34 cellular contexts compared by ENCODE assay signal in the genomic region with DNA sequence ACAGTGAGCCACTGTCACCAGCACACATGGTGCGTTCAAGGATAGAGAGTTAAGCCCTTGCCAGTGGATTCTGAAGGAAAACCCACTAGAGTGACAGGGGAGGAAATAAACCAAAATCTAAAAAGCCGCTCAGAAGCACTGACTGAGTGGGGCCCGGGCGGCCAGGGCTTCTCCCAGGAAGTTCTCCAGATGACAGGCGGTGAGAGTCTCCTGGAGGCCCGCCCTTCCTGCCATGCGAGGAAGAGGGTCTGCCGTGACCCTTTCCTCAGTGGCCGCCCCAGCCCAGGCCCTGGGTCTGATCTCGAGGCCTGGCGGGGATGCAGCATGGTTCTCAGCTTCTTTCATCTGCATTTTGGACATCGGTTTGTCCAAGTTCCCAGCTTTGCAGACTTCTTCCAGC. TPM values are rescaled to one million over a fixed set of nuclear protein-coding genes. Genes with fewer than 3 reads are reported as not detected.
"Had no signal": no experiment of that assay in that cellular context is flagged by ENCODE, and none has a peak within 500 bp of the region (broad histone marks: within the 10 kb centered on the region; RNA-seq: fewer than 3 reads in every experiment).

No MANE protein-coding gene starts in this region.

- DNase-seq: activated CD4-positive, alpha-beta memory T cell treated with anti-CD3 and anti-CD28 coated beads for 36 hours; activated CD4-positive, alpha-beta T cell treated with anti-CD3 and anti-CD28 coated beads for 36 hours; activated CD4-positive, alpha-beta T cell treated with anti-CD3 and anti-CD28 coated beads, Interleukin-2, amount 10 ng/mL, durations not matched to agents 24 days and 14 days; activated CD4-positive, CD25-positive, alpha-beta regulatory T cell; activated CD4-positive, CD25-positive, alpha-beta regulatory T cell treated with anti-CD3 and anti-CD28 coated beads, Interleukin-2, amount 50 U/mL, for 72 hours; activated CD8-positive, alpha-beta memory T cell treated with anti-CD3 and anti-CD28 coated beads, Interleukin-2, amount 10 ng/mL, durations not matched to agents 7 days and 5 days; activated CD8-positive, alpha-beta memory T cell treated with anti-CD3 and anti-CD28 coated beads, Interleukin-2, amount 50 U/mL, for 4 hours; activated CD8-positive, alpha-beta T cell treated with anti-CD3 and anti-CD28 coated beads, Interleukin-2, amount 10 ng/mL, durations not matched to agents 7 days and 5 days; activated effector memory CD4-positive, alpha-beta T cell treated with anti-CD3 and anti-CD28 coated beads, Interleukin-2, amount 50 U/mL, for 16 hours; activated naive CD4-positive, alpha-beta T cell treated with anti-CD3 and anti-CD28 coated beads for 36 hours; activated naive CD8-positive, alpha-beta T cell treated with anti-CD3 and anti-CD28 coated beads for 36 hours; activated naive CD8-positive, alpha-beta T cell treated with anti-CD3 and anti-CD28 coated beads, Interleukin-2, amount 50 U/mL, for 24 hours; activated T-cell treated with anti-CD3 and anti-CD28 coated beads, Interleukin-2, amount 50 U/mL, for 1 hour; activated T-cell treated with anti-CD3 and anti-CD28 coated beads, Interleukin-2, amount 50 U/mL, for 48 hours; adrenal gland; central memory CD4-positive, alpha-beta T cell; colonic mucosa; effector memory CD4-positive, alpha-beta T cell; endodermal cell; foreskin fibroblast; T-helper 1 cell; T-helper 17 cell; T1000 had no signal

- H3K4me3 ChIP-seq: adrenal gland, ascending aorta, breast epithelium, cardiac muscle cell, colonic mucosa had no signal

- ATAC-seq: activated CD4-positive, alpha-beta T cell treated with anti-CD3 and anti-CD28 coated beads for 36 hours; activated CD8-positive, alpha-beta memory T cell treated with anti-CD3 and anti-CD28 coated beads, Interleukin-2, amount 10 ng/mL, durations not matched to agents 7 days and 5 days; activated CD8-positive, alpha-beta T cell treated with anti-CD3 and anti-CD28 coated beads, Interleukin-2, amount 10 ng/mL, durations not matched to agents 7 days and 5 days; activated naive CD8-positive, alpha-beta T cell treated with anti-CD3 and anti-CD28 coated beads, Interleukin-2, amount 50 U/mL, for 24 hours; esophagus mucosa; T-helper 17 cell had no signal

- H3K9me3 ChIP-seq: adrenal gland, ascending aorta, breast epithelium, colonic mucosa had no signal

- H3K4me3 Mint-ChIP-seq: activated CD4-positive, alpha-beta memory T cell treated with anti-CD3 and anti-CD28 coated beads for 36 hours; activated CD4-positive, alpha-beta T cell treated with anti-CD3 and anti-CD28 coated beads for 36 hours; activated CD4-positive, alpha-beta T cell treated with anti-CD3 and anti-CD28 coated beads, Interleukin-2, amount 10 ng/mL, durations not matched to agents 24 days and 14 days; activated CD8-positive, alpha-beta memory T cell treated with anti-CD3 and anti-CD28 coated beads, Interleukin-2, amount 10 ng/mL, durations not matched to agents 7 days and 5 days; activated CD8-positive, alpha-beta T cell treated with anti-CD3 and anti-CD28 coated beads, Interleukin-2, amount 10 ng/mL, durations not matched to agents 7 days and 5 days; activated naive CD4-positive, alpha-beta T cell treated with anti-CD3 and anti-CD28 coated beads for 36 hours; activated naive CD4-positive, alpha-beta T cell treated with anti-CD3 and anti-CD28 coated beads, Interleukin-2, amount 50 U/mL, for 24 hours; activated naive CD8-positive, alpha-beta T cell treated with anti-CD3 and anti-CD28 coated beads for 36 hours; activated naive CD8-positive, alpha-beta T cell treated with anti-CD3 and anti-CD28 coated beads, Interleukin-2, amount 50 U/mL, for 24 hours; activated T-helper 1 cell treated with anti-CD3 and anti-CD28 coated beads, Interleukin-12 subunit alpha, Interleukin-12 subunit beta, Interleukin-2, Interleukin-4 antibody, amounts not matched to agents 30 ng/mL and 10 ng/mL and 1 ng/mL, durations not matched to agents 14 hours and 24 hours and 36 hours; brain; endodermal cell; T-helper 17 cell; T-helper 2 cell treated with Interferon-gamma antibody and Interleukin-4, amounts not matched to agents 5 μg/mL and 100 μg/mL, for 36 hours had no signal

- H3K27me3 Mint-ChIP-seq: brain had no signal

- H3K27ac ChIP-seq: ascending aorta, breast epithelium, cardiac muscle cell, colonic mucosa had no signal

- H3K36me3 ChIP-seq: adrenal gland, ascending aorta, breast epithelium, cardiac muscle cell, colonic mucosa had no signal

- H3K36me3 Mint-ChIP-seq: activated CD4-positive, alpha-beta memory T cell treated with anti-CD3 and anti-CD28 coated beads for 36 hours; activated CD8-positive, alpha-beta memory T cell treated with anti-CD3 and anti-CD28 coated beads, Interleukin-2, amount 10 ng/mL, durations not matched to agents 7 days and 5 days; activated naive CD4-positive, alpha-beta T cell treated with anti-CD3 and anti-CD28 coated beads, Interleukin-2, amount 50 U/mL, for 24 hours; activated naive CD8-positive, alpha-beta T cell treated with anti-CD3 and anti-CD28 coated beads for 36 hours had no signal

- H3K27ac Mint-ChIP-seq: activated CD4-positive, alpha-beta memory T cell treated with anti-CD3 and anti-CD28 coated beads for 36 hours; activated CD4-positive, alpha-beta T cell treated with anti-CD3 and anti-CD28 coated beads for 36 hours; activated CD4-positive, alpha-beta T cell treated with anti-CD3 and anti-CD28 coated beads, Interleukin-2, amount 10 ng/mL, durations not matched to agents 24 days and 14 days; activated CD8-positive, alpha-beta memory T cell treated with anti-CD3 and anti-CD28 coated beads, Interleukin-2, amount 10 ng/mL, durations not matched to agents 7 days and 5 days; activated CD8-positive, alpha-beta T cell treated with anti-CD3 and anti-CD28 coated beads, Interleukin-2, amount 10 ng/mL, durations not matched to agents 7 days and 5 days; activated naive CD4-positive, alpha-beta T cell treated with anti-CD3 and anti-CD28 coated beads for 36 hours; activated naive CD4-positive, alpha-beta T cell treated with anti-CD3 and anti-CD28 coated beads, Interleukin-2, amount 50 U/mL, for 24 hours; activated naive CD8-positive, alpha-beta T cell treated with anti-CD3 and anti-CD28 coated beads for 36 hours; activated naive CD8-positive, alpha-beta T cell treated with anti-CD3 and anti-CD28 coated beads, Interleukin-2, amount 50 U/mL, for 24 hours; activated T-helper 1 cell treated with anti-CD3 and anti-CD28 coated beads, Interleukin-12 subunit alpha, Interleukin-12 subunit beta, Interleukin-2, Interleukin-4 antibody, amounts not matched to agents 30 ng/mL and 10 ng/mL and 1 ng/mL, durations not matched to agents 14 hours and 24 hours and 36 hours; activated T-helper 2 cell treated with anti-CD3 and anti-CD28 coated beads, Interferon-gamma antibody, Interleukin-2, Interleukin-4, amounts not matched to agents 10 μg/mL and 5 μg/mL and 100 μg/mL, durations not matched to agents 14 hours and 24 hours and 36 hours; endodermal cell; T-helper 17 cell; T-helper 2 cell treated with Interferon-gamma antibody and Interleukin-4, amounts not matched to agents 5 μg/mL and 100 μg/mL, for 36 hours had no signal

- H3K4me1 Mint-ChIP-seq: activated CD4-positive, alpha-beta T cell treated with anti-CD3 and anti-CD28 coated beads for 36 hours; activated CD4-positive, alpha-beta T cell treated with anti-CD3 and anti-CD28 coated beads, Interleukin-2, amount 10 ng/mL, durations not matched to agents 24 days and 14 days; activated CD8-positive, alpha-beta memory T cell treated with anti-CD3 and anti-CD28 coated beads, Interleukin-2, amount 10 ng/mL, durations not matched to agents 7 days and 5 days; activated naive CD4-positive, alpha-beta T cell treated with anti-CD3 and anti-CD28 coated beads, Interleukin-2, amount 50 U/mL, for 24 hours; activated naive CD8-positive, alpha-beta T cell treated with anti-CD3 and anti-CD28 coated beads for 36 hours; activated naive CD8-positive, alpha-beta T cell treated with anti-CD3 and anti-CD28 coated beads, Interleukin-2, amount 50 U/mL, for 24 hours had no signal

- H3K4me1 ChIP-seq: adrenal gland, breast epithelium, colonic mucosa had no signal

- H3K27me3 ChIP-seq: adrenal gland, ascending aorta, breast epithelium, cardiac muscle cell, colonic mucosa had no signal

- H3K9me3 Mint-ChIP-seq: activated CD4-positive, alpha-beta memory T cell treated with anti-CD3 and anti-CD28 coated beads for 36 hours; activated CD4-positive, alpha-beta T cell treated with anti-CD3 and anti-CD28 coated beads, Interleukin-2, amount 10 ng/mL, durations not matched to agents 24 days and 14 days; activated naive CD4-positive, alpha-beta T cell treated with anti-CD3 and anti-CD28 coated beads for 36 hours; activated naive CD4-positive, alpha-beta T cell treated with anti-CD3 and anti-CD28 coated beads, Interleukin-2, amount 50 U/mL, for 24 hours; activated naive CD8-positive, alpha-beta T cell treated with anti-CD3 and anti-CD28 coated beads for 36 hours; activated naive CD8-positive, alpha-beta T cell treated with anti-CD3 and anti-CD28 coated beads, Interleukin-2, amount 50 U/mL, for 24 hours; activated T-helper 1 cell treated with anti-CD3 and anti-CD28 coated beads, Interleukin-12 subunit alpha, Interleukin-12 subunit beta, Interleukin-2, Interleukin-4 antibody, amounts not matched to agents 30 ng/mL and 10 ng/mL and 1 ng/mL, durations not matched to agents 14 hours and 24 hours and 36 hours; activated T-helper 2 cell treated with anti-CD3 and anti-CD28 coated beads, Interferon-gamma antibody, Interleukin-2, Interleukin-4, amounts not matched to agents 10 μg/mL and 5 μg/mL and 100 μg/mL, durations not matched to agents 14 hours and 24 hours and 36 hours; endodermal cell; T-helper 2 cell treated with Interferon-gamma antibody and Interleukin-4, amounts not matched to agents 5 μg/mL and 100 μg/mL, for 36 hours had no signal

RNA-seq across cellular contexts. Expression of gene OLFM1, which starts 14.9 kb away (rescaled TPM):
- total RNA-seq: activated CD4-positive, alpha-beta memory T cell treated with anti-CD3 and anti-CD28 coated beads for 36 hours; activated CD4-positive, alpha-beta T cell treated with anti-CD3 and anti-CD28 coated beads for 36 hours; activated CD8-positive, alpha-beta memory T cell treated with anti-CD3 and anti-CD28 coated beads for 36 hours; activated CD8-positive, alpha-beta T cell treated with anti-CD3 and anti-CD28 coated beads, Interleukin-2, amount 10 ng/mL, durations not matched to agents 7 days and 5 days; activated naive CD4-positive, alpha-beta T cell treated with anti-CD3 and anti-CD28 coated beads for 36 hours; activated naive CD8-positive, alpha-beta T cell treated with anti-CD3 and anti-CD28 coated beads for 36 hours; epithelial cell of proximal tubule; T-helper 17 cell had no signal
